2 cellular contexts compared by ENCODE assay signal in genomic region chr1:247110627-247111258, GRCh38.
TF ChIP-seq lines count a peak whose summit lies in the region.

No MANE protein-coding gene starts in this region.

TF ChIP-seq in GM12878, 131 proteins besides CTCF, POLR2A, EP300 and RAD21 (continued from another document and continues in another):
- TF ChIP-seq WRNIP1 (IDR thresholded peaks at IDR 0.05; ENCODE audit: borderline replicate concordance, low read depth, low read length): no peak
- no peak for TF ChIP-seq RELA (IDR thresholded peaks at IDR 0.05; ENCODE audit: borderline replicate concordance, partially characterized antibody)
- no peak for TF ChIP-seq HSF1 (IDR thresholded peaks at IDR 0.05; ENCODE audit: low read depth, low read length)
- no peak for TF ChIP-seq TCF3 (IDR thresholded peaks at IDR 0.05; ENCODE audit: borderline replicate concordance, insufficient read depth, low read depth, low read length)
- TF ChIP-seq, protein P1, sequence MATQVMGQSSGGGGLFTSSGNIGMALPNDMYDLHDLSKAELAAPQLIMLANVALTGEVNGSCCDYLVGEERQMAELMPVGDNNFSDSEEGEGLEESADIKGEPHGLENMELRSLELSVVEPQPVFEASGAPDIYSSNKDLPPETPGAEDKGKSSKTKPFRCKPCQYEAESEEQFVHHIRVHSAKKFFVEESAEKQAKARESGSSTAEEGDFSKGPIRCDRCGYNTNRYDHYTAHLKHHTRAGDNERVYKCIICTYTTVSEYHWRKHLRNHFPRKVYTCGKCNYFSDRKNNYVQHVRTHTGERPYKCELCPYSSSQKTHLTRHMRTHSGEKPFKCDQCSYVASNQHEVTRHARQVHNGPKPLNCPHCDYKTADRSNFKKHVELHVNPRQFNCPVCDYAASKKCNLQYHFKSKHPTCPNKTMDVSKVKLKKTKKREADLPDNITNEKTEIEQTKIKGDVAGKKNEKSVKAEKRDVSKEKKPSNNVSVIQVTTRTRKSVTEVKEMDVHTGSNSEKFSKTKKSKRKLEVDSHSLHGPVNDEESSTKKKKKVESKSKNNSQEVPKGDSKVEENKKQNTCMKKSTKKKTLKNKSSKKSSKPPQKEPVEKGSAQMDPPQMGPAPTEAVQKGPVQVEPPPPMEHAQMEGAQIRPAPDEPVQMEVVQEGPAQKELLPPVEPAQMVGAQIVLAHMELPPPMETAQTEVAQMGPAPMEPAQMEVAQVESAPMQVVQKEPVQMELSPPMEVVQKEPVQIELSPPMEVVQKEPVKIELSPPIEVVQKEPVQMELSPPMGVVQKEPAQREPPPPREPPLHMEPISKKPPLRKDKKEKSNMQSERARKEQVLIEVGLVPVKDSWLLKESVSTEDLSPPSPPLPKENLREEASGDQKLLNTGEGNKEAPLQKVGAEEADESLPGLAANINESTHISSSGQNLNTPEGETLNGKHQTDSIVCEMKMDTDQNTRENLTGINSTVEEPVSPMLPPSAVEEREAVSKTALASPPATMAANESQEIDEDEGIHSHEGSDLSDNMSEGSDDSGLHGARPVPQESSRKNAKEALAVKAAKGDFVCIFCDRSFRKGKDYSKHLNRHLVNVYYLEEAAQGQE (IDR thresholded peaks at IDR 0.05; ENCODE audit: low read depth, low read length): no peak
- no peak for TF ChIP-seq ZBTB11 (CRISPR knock-in tag; IDR thresholded peaks at IDR 0.05)
- TF ChIP-seq, protein P2, sequence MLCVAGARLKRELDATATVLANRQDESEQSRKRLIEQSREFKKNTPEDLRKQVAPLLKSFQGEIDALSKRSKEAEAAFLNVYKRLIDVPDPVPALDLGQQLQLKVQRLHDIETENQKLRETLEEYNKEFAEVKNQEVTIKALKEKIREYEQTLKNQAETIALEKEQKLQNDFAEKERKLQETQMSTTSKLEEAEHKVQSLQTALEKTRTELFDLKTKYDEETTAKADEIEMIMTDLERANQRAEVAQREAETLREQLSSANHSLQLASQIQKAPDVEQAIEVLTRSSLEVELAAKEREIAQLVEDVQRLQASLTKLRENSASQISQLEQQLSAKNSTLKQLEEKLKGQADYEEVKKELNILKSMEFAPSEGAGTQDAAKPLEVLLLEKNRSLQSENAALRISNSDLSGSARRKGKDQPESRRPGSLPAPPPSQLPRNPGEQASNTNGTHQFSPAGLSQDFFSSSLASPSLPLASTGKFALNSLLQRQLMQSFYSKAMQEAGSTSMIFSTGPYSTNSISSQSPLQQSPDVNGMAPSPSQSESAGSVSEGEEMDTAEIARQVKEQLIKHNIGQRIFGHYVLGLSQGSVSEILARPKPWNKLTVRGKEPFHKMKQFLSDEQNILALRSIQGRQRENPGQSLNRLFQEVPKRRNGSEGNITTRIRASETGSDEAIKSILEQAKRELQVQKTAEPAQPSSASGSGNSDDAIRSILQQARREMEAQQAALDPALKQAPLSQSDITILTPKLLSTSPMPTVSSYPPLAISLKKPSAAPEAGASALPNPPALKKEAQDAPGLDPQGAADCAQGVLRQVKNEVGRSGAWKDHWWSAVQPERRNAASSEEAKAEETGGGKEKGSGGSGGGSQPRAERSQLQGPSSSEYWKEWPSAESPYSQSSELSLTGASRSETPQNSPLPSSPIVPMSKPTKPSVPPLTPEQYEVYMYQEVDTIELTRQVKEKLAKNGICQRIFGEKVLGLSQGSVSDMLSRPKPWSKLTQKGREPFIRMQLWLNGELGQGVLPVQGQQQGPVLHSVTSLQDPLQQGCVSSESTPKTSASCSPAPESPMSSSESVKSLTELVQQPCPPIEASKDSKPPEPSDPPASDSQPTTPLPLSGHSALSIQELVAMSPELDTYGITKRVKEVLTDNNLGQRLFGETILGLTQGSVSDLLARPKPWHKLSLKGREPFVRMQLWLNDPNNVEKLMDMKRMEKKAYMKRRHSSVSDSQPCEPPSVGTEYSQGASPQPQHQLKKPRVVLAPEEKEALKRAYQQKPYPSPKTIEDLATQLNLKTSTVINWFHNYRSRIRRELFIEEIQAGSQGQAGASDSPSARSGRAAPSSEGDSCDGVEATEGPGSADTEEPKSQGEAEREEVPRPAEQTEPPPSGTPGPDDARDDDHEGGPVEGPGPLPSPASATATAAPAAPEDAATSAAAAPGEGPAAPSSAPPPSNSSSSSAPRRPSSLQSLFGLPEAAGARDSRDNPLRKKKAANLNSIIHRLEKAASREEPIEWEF (IDR thresholded peaks at IDR 0.05; ENCODE audit: insufficient replicate concordance, low read depth, low read length): no peak
- TF ChIP-seq NFYA (IDR thresholded peaks at IDR 0.05; ENCODE audit: borderline replicate concordance, low read depth, low read length): no peak

TF ChIP-seq in liver, 16 proteins besides CTCF, POLR2A, EP300 and RAD21 (continued from another document):
- TF ChIP-seq TAF1 (conservative IDR thresholded peaks at IDR 0.05): no peak
- no peak for TF ChIP-seq YY1 (IDR thresholded peaks at IDR 0.05)
- TF ChIP-seq JUND (IDR thresholded peaks at IDR 0.05): no peak
- TF ChIP-seq, protein P1 (IDR thresholded peaks at IDR 0.05): no peak
